ENCODE assay signal across 7 cellular contexts in the genomic region with DNA sequence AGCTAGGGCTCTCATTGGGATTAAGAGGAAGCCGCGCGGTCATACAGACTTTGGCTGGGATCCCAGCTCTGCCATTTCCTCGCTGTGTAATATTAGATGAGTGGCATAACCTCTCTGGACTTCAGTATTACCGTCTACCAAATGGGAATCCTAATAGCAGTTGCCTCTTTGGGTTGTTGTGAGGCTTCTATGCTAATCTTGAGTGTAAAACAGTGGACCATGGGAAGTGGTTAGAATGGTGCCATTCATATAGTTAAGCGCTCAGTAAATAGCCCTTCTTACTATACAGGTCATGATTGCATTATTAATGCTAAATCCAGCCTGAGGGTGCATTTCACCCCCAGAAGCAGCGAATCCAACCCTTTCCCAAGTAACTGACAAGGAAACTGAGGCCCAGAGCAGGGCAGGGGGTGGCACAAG.
DNase-seq lines count a peak whose midpoint lies in the region; ATAC-seq lines count a peak whose summit lies in the region.

No MANE protein-coding gene starts in this region.

- no peaks in the 10 kb centered on the region for H3K4me1 ChIP-seq in HUES48 (ENCODE audit: control insufficient read depth, insufficient read depth, low read length)
- H3K4me1 ChIP-seq in iPS-20b (ENCODE audit: insufficient read depth, low read length) = peaks cover 3% of the 10 kb centered on the region; the same call in 1 of the 2 replicates
- H3K4me1 ChIP-seq in stomach smooth muscle (ENCODE audit: control insufficient read depth, insufficient read depth, low read length) = peaks cover 10% of the 10 kb centered on the region

- peak overlapping the region; percentile 98 for H3K27ac ChIP-seq in HUES48 (ENCODE audit: low read depth, low read length)
- no peak overlapping the region for H3K27ac ChIP-seq in iPS-20b (ENCODE audit: low read length)
- H3K27ac ChIP-seq in stomach smooth muscle (ENCODE audit: low read length) = peak overlapping the region; percentile 95

- peaks cover 13% of the 10 kb centered on the region for H3K4me1 Mint-ChIP-seq in activated naive CD8-positive, alpha-beta T cell (ENCODE audit: low read depth)

- ATAC-seq in HG03039 (IDR thresholded peaks at IDR 0.05; ENCODE audit: unreplicated experiment) = no peak

- H3K36me3 Mint-ChIP-seq in activated naive CD8-positive, alpha-beta T cell = peaks cover 3% of the 10 kb centered on the region

- H3K27ac Mint-ChIP-seq in activated naive CD8-positive, alpha-beta T cell = peak overlapping the region; percentile 96

- DNase-seq in SKM-1 treated with dmso at 0.1 percent for 144 hours (lab: John Stamatoyannopoulos, UW; ENCODE audit: unreplicated experiment) (no peak), HCEC 1CT (no peak)

- H3K36me3 ChIP-seq in HUES48 (ENCODE audit: control insufficient read depth, insufficient read depth, low read length) (no peaks in the 10 kb centered on the region), iPS-20b (ENCODE audit: insufficient read depth, low read depth, low read length) (no peaks in the 10 kb centered on the region), stomach smooth muscle (ENCODE audit: control insufficient read depth in 2 of 2, insufficient read depth in 2 of 2, low read length in 2 of 2) (no peaks in the 10 kb centered on the region)

- H3K4me3 Mint-ChIP-seq in activated naive CD8-positive, alpha-beta T cell = peak overlapping the region; percentile 91

- H3K27me3 Mint-ChIP-seq in activated naive CD8-positive, alpha-beta T cell = peaks cover 6% of the 10 kb centered on the region

- H3K27me3 ChIP-seq in HUES48 (ENCODE audit: control insufficient read depth, insufficient read depth, low read length) (no peaks in the 10 kb centered on the region), iPS-20b (ENCODE audit: insufficient read depth, low read length) (peaks cover 7% of the 10 kb centered on the region; the same call in 1 of the 2 replicates), stomach smooth muscle (ENCODE audit: control insufficient read depth in 1 of 2, insufficient read depth in 2 of 2, low read length in 2 of 2) (peaks cover 3 to 4% of the 10 kb centered on the region in 2 donors)

- no peak overlapping the region for H3K9ac ChIP-seq in HUES48 (ENCODE audit: low read depth, low read length)
- H3K9ac ChIP-seq in iPS-20b (ENCODE audit: low read depth, low read length) = peak overlapping the region; percentile 47; the same call in 1 of the 2 replicates
- peak overlapping the region; percentile 52 to 96 for H3K9ac ChIP-seq in stomach smooth muscle (ENCODE audit: low read length in 2 of 2)

- no peaks in the 10 kb centered on the region for H3K9me3 Mint-ChIP-seq in activated naive CD8-positive, alpha-beta T cell (ENCODE audit: low read depth)

- H3K4me3 ChIP-seq in HUES48 (ENCODE audit: low read depth, low read length) (peak overlapping the region; percentile 92), iPS-20b (ENCODE audit: low read length) (peak overlapping the region; percentile 90), stomach smooth muscle (ENCODE audit: low read length in 2 of 2) (peak overlapping the region; percentile 62 to 97)

- H3K9me3 ChIP-seq in HUES48 (ENCODE audit: control insufficient read depth, insufficient read depth, low read length) (no peaks in the 10 kb centered on the region), iPS-20b (ENCODE audit: insufficient read depth, low read depth, low read length) (no peaks in the 10 kb centered on the region), stomach smooth muscle (ENCODE audit: control insufficient read depth in 2 of 2, low read length in 2 of 2) (no peaks in the 10 kb centered on the region)
